ENCODE assay signal across 12 cellular contexts in the genomic region with DNA sequence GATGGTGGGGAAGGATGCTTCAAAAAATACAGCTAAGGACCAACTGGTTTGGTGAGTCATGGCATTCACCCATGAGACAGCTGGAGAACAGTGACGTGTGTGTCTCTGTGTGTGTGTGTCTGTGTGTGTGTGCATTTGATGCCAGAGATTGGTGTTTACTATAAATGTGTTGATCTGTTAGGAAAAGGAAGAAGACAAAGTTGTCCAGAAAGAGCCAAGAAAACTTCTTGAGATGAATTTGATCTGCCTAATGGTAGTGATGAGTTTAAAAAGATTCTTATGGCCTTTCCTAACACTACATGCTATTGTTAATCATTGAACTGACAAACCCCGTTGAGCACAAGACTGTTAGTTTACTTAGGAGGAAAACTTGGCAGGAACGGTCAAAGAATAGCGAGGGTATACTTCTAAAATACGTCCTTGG. TPM values are rescaled to one million over a fixed set of nuclear protein-coding genes. Genes with fewer than 3 reads are reported as not detected.
DNase-seq lines count a peak whose midpoint lies in the region; ATAC-seq, FAIRE-seq and TF ChIP-seq lines count a peak whose summit lies in the region.
"Had no signal": no experiment of that assay in that cellular context is flagged by ENCODE, and none has a peak within 500 bp of the region (broad histone marks: within the 10 kb centered on the region; RNA-seq: fewer than 3 reads in every experiment).

No MANE protein-coding gene starts in this region.

- peaks cover 9 to 81% (median 69%) of the 10 kb centered on the region in 3 donors for H3K4me1 ChIP-seq in pancreas

- peak overlapping the region; percentile 79 for H3K4me3 ChIP-seq in fibroblast of the aortic adventitia (ENCODE audit: low read depth, low read length)
- H3K4me3 ChIP-seq in pancreas, result no peak overlapping the region
- H3K4me3 ChIP-seq: ovary, PC-9 had no signal

- no peaks in the 10 kb centered on the region for H3K9me3 Mint-ChIP-seq in Calu3 (ENCODE audit: low read depth, unreplicated experiment)
- H3K9me3 Mint-ChIP-seq: activated B cell treated with CpG ODN at 0.5 μM for 24 hours had no signal

- no peak overlapping the region for H3K4me3 Mint-ChIP-seq in Calu3 (ENCODE audit: low read depth, unreplicated experiment)
- H3K4me3 Mint-ChIP-seq: activated B cell treated with CpG ODN at 0.5 μM for 24 hours; activated naive CD4-positive, alpha-beta T cell treated with anti-CD3 and anti-CD28 coated beads, Interleukin-2, amount 10 ng/mL, durations not matched to agents 7 days and 5 days had no signal

- peak overlapping the region; percentile 55 for H3K27ac Mint-ChIP-seq in Calu3 (ENCODE audit: unreplicated experiment)
- H3K27ac Mint-ChIP-seq: activated B cell treated with CpG ODN at 0.5 μM for 24 hours; activated naive CD4-positive, alpha-beta T cell treated with anti-CD3 and anti-CD28 coated beads, Interleukin-2, amount 10 ng/mL, durations not matched to agents 7 days and 5 days had no signal

- H3K36me3 Mint-ChIP-seq in Calu3 (ENCODE audit: insufficient read depth, unreplicated experiment), result no peaks in the 10 kb centered on the region

- no TSS peak for BruUV-seq in Calu3 (replicated peaks; lab: Mats Ljungman, UMichigan)

- no peaks in the 10 kb centered on the region for H3K9me3 ChIP-seq in pancreas
- H3K9me3 ChIP-seq: ovary had no signal

- H3K27me3 Mint-ChIP-seq in Calu3 (ENCODE audit: unreplicated experiment), result no peaks in the 10 kb centered on the region

- CTCF ChIA-PET in Calu3 (lab: Charles Lee), result interaction anchor here (0.6 to 1.5 kb wide), 4 partner anchors 61 to 595 kb away, joined by 3 read pairs; no protein-coding TSS in a partner anchor

- H3K4me1 Mint-ChIP-seq in Calu3 (ENCODE audit: low read depth, unreplicated experiment), result peaks cover 58% of the 10 kb centered on the region

- no peaks in the 10 kb centered on the region for H3K36me3 ChIP-seq in pancreas
- H3K36me3 ChIP-seq: ovary had no signal

- TF ChIP-seq CTCF in Calu3 (IDR thresholded peaks at IDR 0.05; ENCODE audit: unreplicated experiment) (no peak), fibroblast of the aortic adventitia (IDR thresholded peaks at IDR 0.05; ENCODE audit: insufficient read depth, low read length) (no peak), pancreas (IDR thresholded peaks at IDR 0.05) (no peak)

- 9 to 11% methylated on average over 5 of the region's 5 CpGs for WGBS in pancreas, 2 donors

- FAIRE-seq in pancreas (lab: Jason Lieb, UNC), result no peak

- H3K27me3 ChIP-seq in pancreas, result no peaks in the 10 kb centered on the region
- H3K27me3 ChIP-seq: ovary had no signal

- ATAC-seq in SK-N-SH treated with all-trans-retinoic acid at 6 μM for 48 hours (0 out of 3 replicates have a peak, but pooled peaks have one; percentile 12), pancreas (peak; percentile 36 to 64 (median 56)), GM18498 (IDR thresholded peaks at IDR 0.05; ENCODE audit: unreplicated experiment) (no peak)

- intact Hi-C loops in Calu3 (cut with micrococcal nuclease; ENCODE audit: unreplicated experiment), result loop anchor here (5.0 kb wide), 1 partner anchor 79 kb away; no protein-coding TSS in a partner anchor
- intact Hi-C loops in pancreas (cut with DNase I), result no loop called here

- peak overlapping the region in 2 of 4 donors; percentile 78 to 85 for H3K27ac ChIP-seq in pancreas
- no peak overlapping the region for H3K27ac ChIP-seq in substantia nigra (ENCODE audit: low read depth, low read length, poor library complexity, severe bottlenecking)
- H3K27ac ChIP-seq: ovary, PC-9 had no signal

- DNase-seq in Calu3 (peak; percentile 37), fibroblast of the aortic adventitia (ENCODE audit: low read depth) (peak; percentile 91), pancreas (no peak), GM19240 (ENCODE audit: insufficient read length, low spot score) (no peak), substantia nigra (lab: John Stamatoyannopoulos, UW) (no peak)
- no peak for DNase-seq in stimulated activated CD4-positive, alpha-beta T cell treated with anti-CD3 and anti-CD28 coated beads, Interleukin-2, amount 100 ng/mL, for 48 hours
- DNase-seq: activated B cell treated with CpG ODN at 0.5 μM for 24 hours; activated naive CD4-positive, alpha-beta T cell treated with anti-CD3 and anti-CD28 coated beads, Interleukin-2, amount 10 ng/mL, durations not matched to agents 7 days and 5 days; ovary; PC-9 had no signal

TF ChIP-seq in SK-N-SH treated with all-trans-retinoic acid at 6 μM for 48 hours, 23 proteins besides CTCF, POLR2A, EP300 and RAD21:
- TF ChIP-seq, protein P1, sequence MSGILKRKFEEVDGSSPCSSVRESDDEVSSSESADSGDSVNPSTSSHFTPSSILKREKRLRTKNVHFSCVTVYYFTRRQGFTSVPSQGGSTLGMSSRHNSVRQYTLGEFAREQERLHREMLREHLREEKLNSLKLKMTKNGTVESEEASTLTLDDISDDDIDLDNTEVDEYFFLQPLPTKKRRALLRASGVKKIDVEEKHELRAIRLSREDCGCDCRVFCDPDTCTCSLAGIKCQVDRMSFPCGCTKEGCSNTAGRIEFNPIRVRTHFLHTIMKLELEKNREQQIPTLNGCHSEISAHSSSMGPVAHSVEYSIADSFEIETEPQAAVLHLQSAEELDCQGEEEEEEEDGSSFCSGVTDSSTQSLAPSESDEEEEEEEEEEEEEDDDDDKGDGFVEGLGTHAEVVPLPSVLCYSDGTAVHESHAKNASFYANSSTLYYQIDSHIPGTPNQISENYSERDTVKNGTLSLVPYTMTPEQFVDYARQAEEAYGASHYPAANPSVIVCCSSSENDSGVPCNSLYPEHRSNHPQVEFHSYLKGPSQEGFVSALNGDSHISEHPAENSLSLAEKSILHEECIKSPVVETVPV (CRISPR knock-in tag; IDR thresholded peaks at IDR 0.05), result no peak
- TF ChIP-seq PPARA (CRISPR knock-in tag; IDR thresholded peaks at IDR 0.05; ENCODE audit: borderline replicate concordance) (no peak), OSR1 (CRISPR knock-in tag; IDR thresholded peaks at IDR 0.05) (no peak)
TF ChIP-seq in SK-N-SH treated with all-trans-retinoic acid at 6 μM for 48 hours: peak in this region for 0.

RNA-seq across cellular contexts. Expression of a gene that starts 36.4 kb away (rescaled TPM):
- total RNA-seq in Calu3 (2022) (6.2 and 8.7 TPM in 2 replicates), fibroblast of the aortic adventitia (ENCODE audit: low replicate concordance) (150 and 152 TPM in 2 replicates), pancreas (10 to 100 TPM; 17.1 to 74.5 (median 29.3) TPM)
- polyA plus RNA-seq in pancreas, result 10 to 100 TPM; 22.1 to 29.1 TPM
- total RNA-seq: activated B cell treated with CpG ODN at 0.5 μM for 24 hours had no signal

Comparison
In these comparisons a context has a peak if more than half of its experiments do, and no peak if none do; other contexts are left out.
1. DNase-seq: peak in Calu3 (single experiment) and fibroblast of the aortic adventitia (single experiment); none in pancreas (0 of 6), GM19240 (single experiment), stimulated activated CD4-positive, alpha-beta T cell treated with anti-CD3 and anti-CD28 coated beads, Interleukin-2, amount 100 ng/mL, for 48 hours (0 of 2) and substantia nigra (0 of 49).